7 cellular contexts compared by ENCODE assay signal in the genomic region with DNA sequence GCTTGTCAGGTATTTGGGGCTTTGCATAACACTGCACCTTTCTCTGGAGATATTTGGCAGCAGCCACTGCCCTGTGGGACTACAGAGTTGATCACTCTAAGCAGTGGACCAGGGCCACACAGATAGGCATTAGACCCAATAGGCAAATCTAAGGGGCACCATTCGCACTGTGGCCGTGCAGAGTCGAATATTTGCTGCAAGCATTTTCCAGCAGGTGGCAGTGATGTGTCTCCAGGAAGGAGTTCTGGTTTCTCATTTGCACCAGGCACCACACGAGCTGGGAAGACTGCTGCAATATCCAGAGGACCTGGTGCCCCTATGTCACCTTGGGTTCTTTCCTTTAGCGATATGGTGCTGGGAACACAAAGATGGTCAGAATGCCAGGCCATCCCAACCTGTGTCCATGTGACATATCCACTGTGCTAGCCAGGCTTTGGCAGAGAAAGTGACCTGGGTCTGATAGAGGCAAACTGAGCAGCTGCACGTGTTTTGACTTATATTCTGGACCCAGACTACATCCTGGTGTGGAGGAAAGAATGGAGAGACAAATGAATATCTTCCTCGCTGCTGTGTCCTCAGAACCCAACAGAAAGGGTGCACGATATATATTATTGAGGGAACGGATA.
DNase-seq lines count a peak whose midpoint lies in the region; ATAC-seq, FAIRE-seq and TF ChIP-seq lines count a peak whose summit lies in the region.

No MANE protein-coding gene starts in this region.

- intact Hi-C loops in pancreas (cut with DNase I), result loop anchor here in 1 of 3 donors (10.0 kb wide), 1 partner anchor 191 kb away; no protein-coding TSS in a partner anchor

- H2AFZ ChIP-seq in SK-N-SH (ENCODE audit: low read depth) (no peak overlapping the region), fibroblast of lung (ENCODE audit: low read length) (no peak overlapping the region)

- H3K27me3 ChIP-seq in SK-N-SH (ENCODE audit: insufficient read depth) (no peaks in the 10 kb centered on the region), fibroblast of lung (ENCODE audit: control insufficient read depth, insufficient read depth, low read length) (no peaks in the 10 kb centered on the region), pancreas (no peaks in the 10 kb centered on the region)

- CTCF ChIA-PET in SK-N-SH (lab: Yijun Ruan, JAX), result interaction anchor here (0.5 to 5.2 kb wide), 20 partner anchors 8 to 278 kb away, joined by 3 to 56 read pairs (median 4); no protein-coding TSS in a partner anchor

- H3K9me2 ChIP-seq in SK-N-SH, result no peaks in the 10 kb centered on the region

- DNase-seq in G401 (ENCODE audit: low spot score) (peak; percentile 55), HT1080 (ENCODE audit: low read depth) (peak; percentile 24), SK-N-SH (peak; percentile 37), fibroblast of lung (ENCODE audit: low read depth in 2 of 2) (peak; percentile 5 to 28), pancreas (peak in 3 of 6 donors; percentile 5 to 49 (median 18))
- DNase-seq in effector CD4-positive, alpha-beta T cell, result no peak

- H3K9me3 ChIP-seq in SK-N-SH (no peaks in the 10 kb centered on the region), fibroblast of lung (ENCODE audit: control insufficient read depth, insufficient read depth, low read depth, low read length) (no peaks in the 10 kb centered on the region), pancreas (no peaks in the 10 kb centered on the region)

- peaks cover 0 to 46% of the 10 kb centered on the region in 2 experiments; a peak in 1 of 4 replicates for H3K4me1 ChIP-seq in SK-N-SH (ENCODE audit: control insufficient read depth in 1 of 2, insufficient read depth in 2 of 2, low read depth in 1 of 2, low read length in 1 of 2)
- no peaks in the 10 kb centered on the region for H3K4me1 ChIP-seq in fibroblast of lung (ENCODE audit: control insufficient read depth, extremely low read depth, insufficient read depth, low read length)
- no peaks in the 10 kb centered on the region for H3K4me1 ChIP-seq in pancreas

- in situ Hi-C loops in G401 (cut with HindIII; ENCODE audit: low sequenced_read_pairs), result no loop called here

- peak; percentile 80 for TF ChIP-seq RAD21 in SK-N-SH (IDR thresholded peaks at IDR 0.05; ENCODE audit: low read length)

- no peaks in the 10 kb centered on the region for H3F3A ChIP-seq in SK-N-SH (replicated peaks; ENCODE audit: insufficient read depth)

- no peak for FAIRE-seq in pancreas (lab: Jason Lieb, UNC)

- no peak overlapping the region for H3K9ac ChIP-seq in SK-N-SH
- no peak overlapping the region for H3K9ac ChIP-seq in fibroblast of lung (ENCODE audit: insufficient read depth, low read length)

- 43% methylated on average over 7 of the region's 9 CpGs for WGBS in SK-N-SH (ENCODE audit: low lambda C conversion rate)
- 38 to 42% methylated on average over 9 of the region's 9 CpGs for WGBS in pancreas, 2 donors

- no peak overlapping the region for H3K4me2 ChIP-seq in SK-N-SH
- H3K4me2 ChIP-seq in fibroblast of lung (ENCODE audit: extremely low read depth, insufficient read depth, low read length), result no peak overlapping the region

- no peak for TF ChIP-seq EP300 in SK-N-SH (IDR thresholded peaks at IDR 0.05; ENCODE audit: borderline replicate concordance in 1 of 2, low read depth in 1 of 2, low read length in 1 of 2)

- TF ChIP-seq CTCF in SK-N-SH (IDR thresholded peaks at IDR 0.05), result peak; percentile 62
- peak in 1 of 2 donors; percentile 28 for TF ChIP-seq CTCF in fibroblast of lung (conservative IDR thresholded peaks at IDR 0.05 in 1 of 2, IDR thresholded peaks at IDR 0.05 in 1 of 2; ENCODE audit: low read depth in 1 of 2, low read length in 2 of 2)
- peak in 2 of 4 donors; percentile 35 to 36 for TF ChIP-seq CTCF in pancreas (IDR thresholded peaks at IDR 0.05)

- H3K4me3 ChIP-seq in SK-N-SH (ENCODE audit: low read depth in 2 of 2, low read length in 1 of 2) (no peak overlapping the region), fibroblast of lung (replicated peaks in 1 of 4; ENCODE audit: control extremely low read depth in 1 of 4, insufficient read depth in 1 of 4, low read depth in 3 of 4, low read length in 4 of 4) (no peak overlapping the region), pancreas (no peak overlapping the region)

- no peaks in the 10 kb centered on the region for H3K79me2 ChIP-seq in SK-N-SH (ENCODE audit: insufficient read depth)
- no peaks in the 10 kb centered on the region for H3K79me2 ChIP-seq in fibroblast of lung (ENCODE audit: control insufficient read depth, insufficient read depth, low read length)

- ATAC-seq in pancreas (peak in 3 of 4 donors; percentile 44 to 72 (median 66)), GM21381 (IDR thresholded peaks at IDR 0.05; ENCODE audit: unreplicated experiment) (no peak)

- H3K36me3 ChIP-seq in SK-N-SH (replicated peaks in 1 of 2; ENCODE audit: control insufficient read depth in 1 of 2, insufficient read depth in 2 of 2, low read length in 1 of 2) (no peaks in the 10 kb centered on the region), fibroblast of lung (ENCODE audit: control insufficient read depth, insufficient read depth, low read length) (no peaks in the 10 kb centered on the region), pancreas (no peaks in the 10 kb centered on the region)

- H3K27ac ChIP-seq in SK-N-SH (ENCODE audit: low read depth in 2 of 2, low read length in 1 of 2) (peak overlapping the region in 1 of 2 experiments; percentile 99; a peak in 2 of 4 replicates), fibroblast of lung (ENCODE audit: insufficient read depth, low read length) (no peak overlapping the region), pancreas (no peak overlapping the region)

- POLR2A ChIA-PET in SK-N-SH (lab: Yijun Ruan, JAX), result interaction anchor here (1.0 to 4.5 kb wide), 6 partner anchors 26 to 235 kb away, joined by 3 to 31 read pairs (median 18); no protein-coding TSS in a partner anchor

- H4K20me1 ChIP-seq in SK-N-SH (ENCODE audit: insufficient read depth), result no peaks in the 10 kb centered on the region
- H4K20me1 ChIP-seq in fibroblast of lung (ENCODE audit: control insufficient read depth, extremely low read depth, insufficient read depth, low read length), result no peaks in the 10 kb centered on the region

TF ChIP-seq in SK-N-SH, 30 proteins besides CTCF, POLR2A, EP300 and RAD21:
- TF ChIP-seq TCF12 (IDR thresholded peaks at IDR 0.05) (no peak), SMC3 (IDR thresholded peaks at IDR 0.05; ENCODE audit: low read depth, low read length) (peak; percentile 74)
